18 cellular contexts compared by ENCODE assay signal in genomic region chr2:113285816-113286215, GRCh38. TPM values are rescaled to one million over a fixed set of nuclear protein-coding genes. Genes with fewer than 3 reads are reported as not detected.
"Had no signal": no experiment of that assay in that cellular context is flagged by ENCODE, and none has a peak within 500 bp of the region (broad histone marks: within the 10 kb centered on the region; RNA-seq: fewer than 3 reads in every experiment).

No MANE protein-coding gene starts in this region.

- ATAC-seq: heart right ventricle; left colon; naive thymus-derived CD8-positive, alpha-beta T cell had no signal

- H3K27ac Mint-ChIP-seq: activated CD4-positive, alpha-beta T cell treated with anti-CD3 and anti-CD28 coated beads, Interleukin-2, amount 10 ng/mL, durations not matched to agents 7 days and 5 days; activated naive CD8-positive, alpha-beta T cell treated with anti-CD3 and anti-CD28 coated beads for 36 hours; endodermal cell; naive thymus-derived CD8-positive, alpha-beta T cell; stimulated activated naive CD8-positive, alpha-beta T cell treated with anti-CD3 and anti-CD28 coated beads, Interleukin-15, Interleukin-2, amounts not matched to agents 100 ng/mL and 50 ng/mL, for 24 hours had no signal

- H3K27me3 Mint-ChIP-seq: activated naive CD8-positive, alpha-beta T cell treated with anti-CD3 and anti-CD28 coated beads for 36 hours had no signal

- H3K4me3 ChIP-seq: coronary artery, heart right ventricle, lower lobe of right lung, psoas muscle, right atrium auricular region, tibial nerve had no signal

- H3K4me1 ChIP-seq: psoas muscle had no signal

- H3K27ac ChIP-seq: coronary artery, heart right ventricle, psoas muscle, right atrium auricular region, tibial nerve had no signal

- H3K9me3 ChIP-seq: heart right ventricle, lower lobe of right lung, psoas muscle, right atrium auricular region, tibial nerve had no signal

- H3K36me3 ChIP-seq: heart right ventricle, lower lobe of right lung, right atrium auricular region, tibial nerve had no signal

- H3K4me1 Mint-ChIP-seq: activated CD4-positive, alpha-beta T cell treated with anti-CD3 and anti-CD28 coated beads, Interleukin-2, amount 10 ng/mL, durations not matched to agents 7 days and 5 days; activated naive CD8-positive, alpha-beta T cell treated with anti-CD3 and anti-CD28 coated beads for 36 hours had no signal

- H3K27me3 ChIP-seq: right atrium auricular region, tibial nerve had no signal

- H3K4me3 Mint-ChIP-seq: activated CD4-positive, alpha-beta T cell treated with anti-CD3 and anti-CD28 coated beads, Interleukin-2, amount 10 ng/mL, durations not matched to agents 7 days and 5 days; activated naive CD8-positive, alpha-beta T cell treated with anti-CD3 and anti-CD28 coated beads for 36 hours; endodermal cell; naive thymus-derived CD8-positive, alpha-beta T cell; stimulated activated naive CD8-positive, alpha-beta T cell treated with anti-CD3 and anti-CD28 coated beads, Interleukin-15, Interleukin-2, amounts not matched to agents 100 ng/mL and 50 ng/mL, for 24 hours had no signal

- H3K9me3 Mint-ChIP-seq: activated CD4-positive, alpha-beta T cell treated with anti-CD3 and anti-CD28 coated beads, Interleukin-2, amount 10 ng/mL, durations not matched to agents 7 days and 5 days; activated naive CD8-positive, alpha-beta T cell treated with anti-CD3 and anti-CD28 coated beads for 36 hours; endodermal cell; naive thymus-derived CD8-positive, alpha-beta T cell; stimulated activated naive CD8-positive, alpha-beta T cell treated with anti-CD3 and anti-CD28 coated beads, Interleukin-15, Interleukin-2, amounts not matched to agents 100 ng/mL and 50 ng/mL, for 24 hours had no signal

- DNase-seq: activated CD4-positive, alpha-beta T cell treated with anti-CD3 and anti-CD28 coated beads, Interleukin-2, amount 10 ng/mL, durations not matched to agents 7 days and 5 days; activated naive CD4-positive, alpha-beta T cell treated with Interleukin-2 at 50 U/mL for 16 hours; activated naive CD8-positive, alpha-beta T cell treated with anti-CD3 and anti-CD28 coated beads for 36 hours; activated T-cell treated with anti-CD3 and anti-CD28 coated beads, Interleukin-2, amount 50 U/mL, for 1 hour; endodermal cell; heart right ventricle; islet precursor cell; left colon; lower lobe of right lung; naive thymus-derived CD8-positive, alpha-beta T cell; psoas muscle; stimulated activated CD4-positive, alpha-beta T cell treated with anti-CD3 and anti-CD28 coated beads, Interleukin-12 subunit alpha, Interleukin-12 subunit beta, amount 100 ng/mL, for 4 hours had no signal

- H3K36me3 Mint-ChIP-seq: activated naive CD8-positive, alpha-beta T cell treated with anti-CD3 and anti-CD28 coated beads for 36 hours; naive thymus-derived CD8-positive, alpha-beta T cell had no signal

RNA-seq across cellular contexts. Expression of gene PAX8, which starts 7.1 kb away (rescaled TPM):
- total RNA-seq: bronchial epithelial cell, skeletal muscle tissue had no signal
